ENCODE assay signal across 8 cellular contexts in the genomic region with DNA sequence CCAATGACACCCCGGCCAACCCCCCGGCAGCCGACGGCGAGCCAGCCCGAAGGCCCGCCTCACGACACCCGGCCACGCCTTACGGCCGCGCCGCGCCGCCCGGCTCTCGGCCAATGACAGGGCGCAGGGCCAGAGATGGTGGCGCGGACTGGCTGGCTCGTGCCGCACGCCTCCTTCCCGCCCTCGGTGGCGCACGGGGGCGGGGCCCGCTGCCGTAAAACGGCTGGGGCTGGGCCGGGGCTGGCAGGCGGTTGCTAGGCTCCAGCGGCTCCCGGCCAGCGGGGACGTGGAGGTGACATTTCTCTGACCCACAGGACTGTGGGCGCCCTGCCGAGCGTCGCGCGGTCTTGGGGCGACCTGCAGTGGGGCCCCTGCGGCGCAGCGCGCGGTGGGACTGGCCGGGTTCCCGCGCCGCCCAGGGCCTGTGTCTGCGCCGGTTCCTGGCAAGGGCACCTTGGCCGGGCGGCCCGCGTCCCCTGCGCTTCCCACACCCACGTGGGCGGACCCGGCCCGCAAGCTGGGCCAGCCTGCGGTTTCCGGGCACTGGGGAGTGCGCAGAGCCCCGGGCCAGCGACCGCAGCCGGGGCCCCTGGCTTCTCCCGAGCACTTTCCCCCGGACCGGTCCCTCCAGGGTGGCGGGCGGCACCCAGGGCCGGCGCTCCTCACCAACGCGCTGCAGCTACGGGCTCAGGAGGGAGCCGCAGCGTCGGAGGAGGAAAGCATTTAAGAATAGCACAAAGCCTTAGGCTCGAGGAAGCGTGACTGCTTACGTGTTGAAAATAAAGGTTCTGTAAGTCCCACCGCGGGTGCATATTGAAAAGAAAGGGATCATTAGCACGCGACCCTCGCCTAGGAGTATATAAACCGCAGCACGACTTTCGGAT. TPM values are rescaled to one million over a fixed set of nuclear protein-coding genes. Genes with fewer than 3 reads are reported as not detected.
DNase-seq lines count a peak whose midpoint lies in the region; ATAC-seq and TF ChIP-seq lines count a peak whose summit lies in the region.

Gene MPC1, minus strand, starts transcription at position 8 of the 884 bp plus-strand sequence. CDS start 64 bp downstream, outside the sequence.

- H2BK120ac ChIP-seq in trophoblast cell (ENCODE audit: insufficient read depth, low read length, poor library complexity): no peak within 1 kb of the TSS

- H3K9me3 ChIP-seq in trophoblast cell (ENCODE audit: insufficient read depth, low read depth, low read length): no peaks in the 10 kb centered on the region
- no peaks in the 10 kb centered on the region for H3K9me3 ChIP-seq in tibial nerve

- no peak for TF ChIP-seq EP300 in tibial nerve (IDR thresholded peaks at IDR 0.05)

- H3K36me3 ChIP-seq in trophoblast cell (ENCODE audit: control insufficient read depth in 1 of 2, insufficient read depth in 2 of 2, low read length in 2 of 2): no peaks in the 10 kb centered on the region
- no peaks in the 10 kb centered on the region for H3K36me3 ChIP-seq in tibial nerve

- peak within 1 kb of the TSS; percentile 35 for H3K14ac ChIP-seq in trophoblast cell (ENCODE audit: low read length)

- peaks cover 10 to 17% (median 15%) of the 10 kb centered on the region in 3 donors for H3K4me1 Mint-ChIP-seq in T-cell

- intact Hi-C loops in cardiac septum (cut with DNase I): loop anchor here (2.0 to 5.0 kb wide), 3 partner anchors 18 to 66 kb away; partner anchors contain the start of gene SFT2D1

- no peaks in the 10 kb centered on the region for H3K9me3 Mint-ChIP-seq in T-cell

- in situ Hi-C loops in GM13977 (cut with MboI; ENCODE audit: low pct_unique_long_range_greater_than_20kb, low sequenced_read_pairs, unreplicated experiment): loop anchor here (10.0 kb wide), 1 partner anchor 58 kb away; no protein-coding TSS in a partner anchor

- H3K4me1 ChIP-seq in trophoblast cell (ENCODE audit: control insufficient read depth in 1 of 2, insufficient read depth in 2 of 2, low read length in 2 of 2) (peaks cover 0 to 4% of the 10 kb centered on the region in 2 experiments), tibial nerve (peaks cover 0 to 31% (median 6%) of the 10 kb centered on the region in 4 donors)

- H3K27me3 ChIP-seq in trophoblast cell (ENCODE audit: insufficient read depth, low read length) (no peaks in the 10 kb centered on the region), tibial nerve (no peaks in the 10 kb centered on the region)

- H3K9ac ChIP-seq in trophoblast cell (ENCODE audit: low read length): peak within 1 kb of the TSS; percentile 71

- H3K27ac Mint-ChIP-seq in T-cell: peak within 1 kb of the TSS; percentile 82 to 86

- no peak within 1 kb of the TSS for H2BK12ac ChIP-seq in trophoblast cell (ENCODE audit: low read length)

- 0% methylated on average over 84 to 96 of the region's 96 CpGs for WGBS in adipose tissue, 3 donors
- WGBS in trophoblast cell (ENCODE audit: extremely low coverage, insufficient coverage, insufficient read length): no CpG with 5 or more reads among the region's 96 CpGs
- 0% methylated on average over 26 to 67 of the region's 96 CpGs for WGBS in tibial nerve, 2 donors

- ATAC-seq in HG02870 (IDR thresholded peaks at IDR 0.05; ENCODE audit: unreplicated experiment) (peak; percentile 85), T-cell (replicated peaks in 1 of 4) (peak; percentile 92 to 96 (median 93))

- peak; percentile 99 for DNase-seq in GM13977 (ENCODE audit: low spot score)
- DNase-seq in NCI-H146 (lab: John Stamatoyannopoulos, UW): peak; percentile 98
- peak; percentile 86 to 96 (median 92) for DNase-seq in T-cell
- DNase-seq in cardiac septum (ENCODE audit: low spot score): peak; percentile 98
- peak; percentile 98 for DNase-seq in trophoblast cell
- DNase-seq in tibial nerve (ENCODE audit: low spot score in 2 of 2): peak; percentile 91 to 93

- TF ChIP-seq CTCF in GM13977 (IDR thresholded peaks at IDR 0.05; ENCODE audit: extremely low read depth, insufficient read depth, missing control alignments): peak; percentile 1
- peak in 1 of 5 experiments; percentile 31 for TF ChIP-seq CTCF in tibial nerve (IDR thresholded peaks at IDR 0.05)

- no peak within 1 kb of the TSS for H3K4ac ChIP-seq in trophoblast cell (ENCODE audit: low read depth, low read length)

- H4K12ac ChIP-seq in trophoblast cell (ENCODE audit: low read depth, low read length): no peak within 1 kb of the TSS

- peak within 1 kb of the TSS; percentile 29 for H3K18ac ChIP-seq in trophoblast cell (ENCODE audit: low read length)

- peak within 1 kb of the TSS; percentile 91 to 95 (median 92) for H3K4me3 Mint-ChIP-seq in T-cell

- peak within 1 kb of the TSS; percentile 89 for H2AFZ ChIP-seq in trophoblast cell (ENCODE audit: insufficient read depth, low read length, poor library complexity)

- H2BK5ac ChIP-seq in trophoblast cell (ENCODE audit: low read depth, low read length, poor library complexity): no peak within 1 kb of the TSS

- no peak within 1 kb of the TSS for H2AK5ac ChIP-seq in trophoblast cell (ENCODE audit: low read length)

- H3K4me3 ChIP-seq in trophoblast cell (ENCODE audit: low read depth, low read length) (peak within 1 kb of the TSS; percentile 87), tibial nerve (peak within 1 kb of the TSS; percentile 85 to 96 (median 92))

- H4K8ac ChIP-seq in trophoblast cell (ENCODE audit: low read depth, low read length): peak within 1 kb of the TSS; percentile 30

- H3K27me3 Mint-ChIP-seq in T-cell: no peaks in the 10 kb centered on the region

- peak; percentile 22 to 83 for TF ChIP-seq POLR2A in tibial nerve (IDR thresholded peaks at IDR 0.05)

- POLR2A ChIA-PET in T-cell (lab: Charles Lee): no interaction called here

- H3K36me3 Mint-ChIP-seq in T-cell: peaks cover 3% of the 10 kb centered on the region

- peak within 1 kb of the TSS; percentile 2 for H4K91ac ChIP-seq in trophoblast cell (ENCODE audit: low read depth, low read length)

- peak within 1 kb of the TSS; percentile 100 for H3K4me2 ChIP-seq in trophoblast cell (ENCODE audit: low read length)

- H3K27ac ChIP-seq in adipose tissue (ENCODE audit: low read depth, low read length) (peak within 1 kb of the TSS; percentile 54), trophoblast cell (ENCODE audit: low read depth, low read length) (peak within 1 kb of the TSS; percentile 37), tibial nerve (peak within 1 kb of the TSS; percentile 80 to 95 (median 93))

- peaks cover 2% of the 10 kb centered on the region for H3K79me1 ChIP-seq in trophoblast cell (ENCODE audit: low read length)

- H3K79me2 ChIP-seq in trophoblast cell (ENCODE audit: control insufficient read depth, insufficient read depth, low read length, poor library complexity): no peaks in the 10 kb centered on the region

- no peak within 1 kb of the TSS for H3K23ac ChIP-seq in trophoblast cell (ENCODE audit: low read length)

- CTCF ChIA-PET in T-cell (lab: Charles Lee): no interaction called here

RNA-seq across cellular contexts. Expression of gene MPC1, which starts in this region (rescaled TPM):
- 10 to 100 TPM; 23.8 to 31.2 (median 27.5) TPM for total RNA-seq in T-cell
- polyA plus RNA-seq in adipose tissue: 100 to 1,000 TPM in 2 of 3 donors, 10 to 100 TPM in 1; 37.3 to 119 (median 111) TPM
- 396 TPM for total RNA-seq in cardiac septum
- polyA plus RNA-seq in trophoblast cell (2013): 37.3 and 39.8 TPM in 2 replicates
- total RNA-seq in tibial nerve: 10 to 100 TPM; 29.8 to 70.1 (median 53.7) TPM

Comparison
In these comparisons a context has a peak if more than half of its experiments do, and no peak if none do; other contexts are left out.
1. Peak in every context shown above with its lines: DNase-seq, ATAC-seq, H3K4me3 ChIP-seq and H3K27ac ChIP-seq.
2. H3K27ac ChIP-seq: peak in every context shown above with its lines; median percentile 93 in tibial nerve; 54 in adipose tissue; 37 in trophoblast cell.